In the genomic region with DNA sequence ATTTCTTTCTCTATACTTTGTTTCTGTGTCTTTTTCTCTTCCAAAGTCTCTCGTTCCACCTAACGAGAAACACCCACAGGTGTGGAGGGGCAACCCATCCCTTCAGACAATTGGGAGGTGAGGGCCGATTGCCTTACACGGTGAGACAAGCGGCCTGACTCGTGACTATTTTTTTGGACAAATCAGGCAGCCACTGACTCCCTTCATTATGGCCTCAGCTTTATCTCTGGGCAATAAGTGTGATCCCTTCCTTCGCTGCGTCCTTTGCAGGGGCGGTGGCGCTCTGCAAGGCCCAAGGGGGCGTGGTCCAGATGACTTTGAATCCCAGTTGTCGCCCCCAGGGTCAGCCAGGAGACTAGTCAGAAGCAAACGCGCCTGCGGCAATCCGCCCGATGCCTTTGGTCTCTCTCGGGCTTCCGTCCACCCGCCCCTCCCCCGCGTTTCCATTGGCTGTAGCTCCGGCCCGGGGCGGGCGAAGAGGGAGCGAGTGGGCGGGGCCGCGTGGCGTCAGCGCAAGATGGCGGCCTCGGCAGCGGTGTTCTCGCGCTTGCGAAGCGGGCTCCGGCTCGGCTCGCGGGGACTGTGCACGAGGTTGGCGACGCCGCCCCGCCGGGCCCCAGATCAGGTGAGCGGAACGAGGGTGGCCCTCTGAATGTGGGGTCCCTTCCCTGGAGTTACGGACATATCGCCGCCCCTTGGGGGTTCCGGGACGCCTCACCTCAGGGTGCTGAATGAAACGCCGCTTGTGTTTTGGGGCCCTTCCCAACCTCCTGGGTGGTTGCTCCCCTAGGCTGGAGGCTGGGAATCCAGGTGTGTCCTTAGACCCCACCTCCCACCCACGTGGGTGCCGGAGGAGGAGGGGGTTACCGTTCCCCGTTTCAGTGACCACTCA, we compare ENCODE assay signal across 8 cellular contexts. TPM values are rescaled to one million over a fixed set of nuclear protein-coding genes. Genes with fewer than 3 reads are reported as not detected.
DNase-seq lines count a peak whose midpoint lies in the region; ATAC-seq, FAIRE-seq and TF ChIP-seq lines count a peak whose summit lies in the region.

A gene (plus strand): TSS at position 502 of the 892 bp plus-strand sequence. CDS start 16 bp downstream, at position 518.

- H3K9me3 Mint-ChIP-seq in T-helper 2 cell treated with Interferon-gamma antibody and Interleukin-4, amounts not matched to agents 5 μg/mL and 100 μg/mL, for 36 hours = no peaks in the 10 kb centered on the region

- no peaks in the 10 kb centered on the region for H3K9me3 ChIP-seq in right atrium auricular region

- DNase-seq in NCI-H2029 (lab: John Stamatoyannopoulos, UW) (peak; percentile 96), anterior cingulate cortex (lab: John Stamatoyannopoulos, UW) (peak; percentile 51 to 97 (median 92)), right atrium auricular region (ENCODE audit: low spot score) (peak; percentile 98), pulmonary artery endothelial cell (ENCODE audit: low read depth, low spot score) (peak; percentile 75), urothelium cell line (ENCODE audit: low spot score) (peak; percentile 95)
- DNase-seq in T-helper 2 cell treated with Interferon-gamma antibody and Interleukin-4, amounts not matched to agents 5 μg/mL and 100 μg/mL, for 36 hours (ENCODE audit: low spot score) = peak; percentile 97

- peaks cover 26% of the 10 kb centered on the region for H3K4me1 Mint-ChIP-seq in T-helper 2 cell treated with Interferon-gamma antibody and Interleukin-4, amounts not matched to agents 5 μg/mL and 100 μg/mL, for 36 hours (ENCODE audit: low read depth)

- H3K4me3 Mint-ChIP-seq in T-helper 2 cell treated with Interferon-gamma antibody and Interleukin-4, amounts not matched to agents 5 μg/mL and 100 μg/mL, for 36 hours = peak within 1 kb of the TSS; percentile 96

- TF ChIP-seq CTCF in right atrium auricular region (IDR thresholded peaks at IDR 0.05) = peak in 1 of 2 donors; percentile 22

- H3K36me3 Mint-ChIP-seq in T-helper 2 cell treated with Interferon-gamma antibody and Interleukin-4, amounts not matched to agents 5 μg/mL and 100 μg/mL, for 36 hours (ENCODE audit: low read depth) = peaks cover 16% of the 10 kb centered on the region

- H3K4me1 ChIP-seq in right atrium auricular region = peaks cover 0 to 19% of the 10 kb centered on the region in 2 donors

- no peaks in the 10 kb centered on the region for H3K27me3 ChIP-seq in right atrium auricular region

- peak within 1 kb of the TSS; percentile 63 to 85 for H3K27ac ChIP-seq in right atrium auricular region

- peak within 1 kb of the TSS; percentile 89 for H3K27ac Mint-ChIP-seq in T-helper 2 cell treated with Interferon-gamma antibody and Interleukin-4, amounts not matched to agents 5 μg/mL and 100 μg/mL, for 36 hours

- H3K36me3 ChIP-seq in right atrium auricular region = peaks cover 10% of the 10 kb centered on the region

- peak within 1 kb of the TSS; percentile 68 to 99 for H3K4me3 ChIP-seq in right atrium auricular region

- no peaks in the 10 kb centered on the region for H3K27me3 Mint-ChIP-seq in T-helper 2 cell treated with Interferon-gamma antibody and Interleukin-4, amounts not matched to agents 5 μg/mL and 100 μg/mL, for 36 hours (ENCODE audit: low read depth)

- ATAC-seq in GM18502 (IDR thresholded peaks at IDR 0.05; ENCODE audit: poor library complexity, unreplicated experiment) = peak; percentile 88
- peak; percentile 94 for ATAC-seq in HG02970 (IDR thresholded peaks at IDR 0.05; ENCODE audit: low FRiP score, unreplicated experiment)

- peak; percentile 93 for FAIRE-seq in urothelium cell line (lab: Jason Lieb, UNC)

RNA-seq across cellular contexts. Expression of the gene that starts here (rescaled TPM):
- total RNA-seq in right atrium auricular region (10 to 100 TPM; 60.0 to 80.9 TPM), pulmonary artery endothelial cell (91.6 and 93.8 TPM in 2 replicates)

Comparison
In these comparisons a context has a peak if more than half of its experiments do, and no peak if none do; other contexts are left out.
1. Peak in every context shown above with its lines: DNase-seq, ATAC-seq, H3K4me3 ChIP-seq and H3K27ac ChIP-seq.